ENCODE assay signal across 18 cellular contexts in the genomic region with DNA sequence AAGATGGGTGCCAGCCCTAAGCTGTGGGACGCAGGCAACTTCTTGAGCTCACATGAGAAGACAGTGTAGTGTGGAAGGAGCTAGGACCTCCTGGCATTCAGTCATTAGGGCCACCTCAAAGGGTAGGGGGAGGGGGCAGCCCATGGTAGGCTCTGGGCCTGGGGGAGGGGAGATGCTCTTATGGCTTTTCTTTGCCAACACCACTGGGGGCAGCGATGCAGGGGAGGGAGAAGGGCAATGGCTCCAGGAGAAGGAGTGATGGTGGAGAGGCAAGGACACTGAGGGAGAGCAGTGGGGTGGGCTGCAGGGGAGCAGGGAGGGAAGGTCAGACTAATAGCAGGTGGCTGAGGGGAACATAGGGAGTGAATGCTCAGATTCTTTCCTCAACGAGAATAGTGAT.
A peak's percentile ranks its signal among the peaks of the same experiment; 100 is the strongest.
DNase-seq lines count a peak whose midpoint lies in the region; ATAC-seq and TF ChIP-seq lines count a peak whose summit lies in the region.
"Had no signal": no experiment of that assay in that cellular context is flagged by ENCODE, and none has a peak within 500 bp of the region (broad histone marks: within the 10 kb centered on the region; RNA-seq: fewer than 3 reads in every experiment).

No MANE protein-coding gene starts in this region.

- peak; percentile 12 for DNase-seq in A673 (ENCODE audit: low spot score)
- no peak for DNase-seq in GM06990 (ENCODE audit: extremely low read depth, insufficient read length)
- peak; percentile 47 for DNase-seq in NCI-H69 (lab: John Stamatoyannopoulos, UW)
- no peak for DNase-seq in epithelial cell of proximal tubule (ENCODE audit: low read depth)
- DNase-seq in GOT3 (lab: John Stamatoyannopoulos, UW), result no peak
- no peak for DNase-seq in G401 (ENCODE audit: low spot score)
- no peak for DNase-seq in GM03348 (ENCODE audit: low spot score)
- DNase-seq: activated CD4-positive, alpha-beta T cell treated with anti-CD3 and anti-CD28 coated beads, Interleukin-2, amount 50 U/mL, for 4 hours; aorta; DMS79 treated with DMSO at 0.1 percent for 48 hours; heart right ventricle; NCI-H1092; NCI-H226; psoas muscle; T-helper 9 cell had no signal

- no peaks in the 10 kb centered on the region for H3K4me1 ChIP-seq in A673 (ENCODE audit: insufficient read depth, low read length, poor library complexity, severe bottlenecking)
- H3K4me1 ChIP-seq: BLaER1 treated with 17β-estradiol and CSF1 and Interleukin-3, amounts not matched to agents 10 nM and 100 nM; psoas muscle had no signal

- H3K36me3 ChIP-seq in A673 (ENCODE audit: insufficient read depth, low read length, poor library complexity, severe bottlenecking) (peaks cover 16% of the 10 kb centered on the region), GM06990 (ENCODE audit: control insufficient read depth, insufficient read depth, low read length) (peaks cover 47% of the 10 kb centered on the region)

- no TSS peak for BruUV-seq in A673 (replicated peaks; lab: Mats Ljungman, UMichigan)

- no peak for ATAC-seq in GM21737 (IDR thresholded peaks at IDR 0.05; ENCODE audit: unreplicated experiment)

- H3K4me3 ChIP-seq in A673 (ENCODE audit: low read depth, low read length, poor library complexity, severe bottlenecking) (no peak overlapping the region), GM06990 (replicated peaks; ENCODE audit: low read depth, low read length) (no peak overlapping the region), epithelial cell of proximal tubule (ENCODE audit: low read depth, low read length) (no peak overlapping the region)
- H3K4me3 ChIP-seq: BLaER1 treated with 17β-estradiol and CSF1 and Interleukin-3, amounts not matched to agents 10 nM and 100 nM; heart right ventricle; psoas muscle; thoracic aorta had no signal

- TF ChIP-seq CTCF in A673 (conservative IDR thresholded peaks at IDR 0.05; ENCODE audit: low read depth, low read length) (peak; percentile 22; the same call in 1 of the 2 replicates), GM06990 (IDR thresholded peaks at IDR 0.05; ENCODE audit: insufficient read depth, low read length, poor library complexity, severe bottlenecking) (peak; percentile 7), epithelial cell of proximal tubule (conservative IDR thresholded peaks at IDR 0.05; ENCODE audit: low read depth, low read length) (peak; percentile 22)

- intact Hi-C loops in A673 (cut with micrococcal nuclease; ENCODE audit: unreplicated experiment), result no loop called here

- no peaks in the 10 kb centered on the region for H3K9me3 ChIP-seq in A673 (ENCODE audit: low read depth, low read length, poor library complexity, severe bottlenecking)
- H3K9me3 ChIP-seq: heart right ventricle, psoas muscle, thoracic aorta had no signal

- in situ Hi-C loops in G401 (cut with HindIII; ENCODE audit: low sequenced_read_pairs), result no loop called here

- CTCF ChIA-PET in A673 (lab: Charles Lee), result interaction anchor here (0.6 kb wide), 1 partner anchor 44 kb away, joined by 3 read pairs; no protein-coding TSS in a partner anchor

- H3K27me3 ChIP-seq in A673 (replicated peaks; ENCODE audit: insufficient read depth, low read depth, low read length, poor library complexity) (no peaks in the 10 kb centered on the region), GM06990 (replicated peaks; ENCODE audit: control insufficient read depth, insufficient read depth, low read length) (no peaks in the 10 kb centered on the region)
- H3K27me3 ChIP-seq: BLaER1 treated with 17β-estradiol and CSF1 and Interleukin-3, amounts not matched to agents 10 nM and 100 nM; heart right ventricle had no signal

- POLR2A ChIA-PET in A673 (lab: Charles Lee; ENCODE audit: low non-redundant PET), result no interaction called here

- no peak overlapping the region for H3K27ac ChIP-seq in A673 (ENCODE audit: low read depth, low read length, poor library complexity, severe bottlenecking)
- H3K27ac ChIP-seq: BLaER1 treated with 17β-estradiol and CSF1 and Interleukin-3, amounts not matched to agents 10 nM and 100 nM; psoas muscle had no signal

Comparison
In these comparisons a context has a peak if more than half of its experiments do, and no peak if none do; other contexts are left out.
1. DNase-seq: peak in A673 (single experiment) and NCI-H69 (single experiment); none in GM06990 (single experiment), epithelial cell of proximal tubule (single experiment), GOT3 (single experiment), G401 (single experiment) and GM03348 (single experiment).
2. Peak in every context shown above with its lines, with median percentiles within 50 percentile points of each other: CTCF ChIP-seq.